ENCODE assay signal across 10 cellular contexts in genomic region chr7:157276731-157277562, GRCh38. TPM values are rescaled to one million over a fixed set of nuclear protein-coding genes. Genes with fewer than 3 reads are reported as not detected.
DNase-seq lines count a peak whose midpoint lies in the region; ATAC-seq, FAIRE-seq and TF ChIP-seq lines count a peak whose summit lies in the region.
"Had no signal": no experiment of that assay in that cellular context is flagged by ENCODE, and none has a peak within 500 bp of the region (broad histone marks: within the 10 kb centered on the region; RNA-seq: fewer than 3 reads in every experiment).

No MANE protein-coding gene starts in this region.

- H3K36me3 ChIP-seq in adrenal gland (replicated peaks in 1 of 2): no peaks in the 10 kb centered on the region

- no peak overlapping the region for H3K27ac ChIP-seq in adrenal gland

- FAIRE-seq in HTR-8/SVneo (lab: Jason Lieb, UNC): no peak
- FAIRE-seq: A204.1 had no signal

- H3K27me3 Mint-ChIP-seq in natural killer cell (ENCODE audit: low read depth in 2 of 2): no peaks in the 10 kb centered on the region

- H3K4me3 Mint-ChIP-seq in natural killer cell: peak overlapping the region; percentile 70
- H3K4me3 Mint-ChIP-seq: activated naive CD4-positive, alpha-beta T cell treated with anti-CD3 and anti-CD28 coated beads, Interleukin-2, amount 50 U/mL, for 24 hours had no signal

- intact Hi-C loops in adrenal gland (cut with DNase I) (no loop called here), natural killer cell (cut with micrococcal nuclease) (loop anchor here (1.0 to 10.0 kb wide), 3 partner anchors 25 to 322 kb away; no protein-coding TSS in a partner anchor)

- no peak for TF ChIP-seq CTCF in adrenal gland (IDR thresholded peaks at IDR 0.05)
- no peak for TF ChIP-seq CTCF in natural killer cell (IDR thresholded peaks at IDR 0.05)

- H3K27me3 ChIP-seq in adrenal gland: peaks cover 13% of the 10 kb centered on the region

- H3K27ac Mint-ChIP-seq in natural killer cell: peak overlapping the region; percentile 87 to 92
- H3K27ac Mint-ChIP-seq: activated naive CD4-positive, alpha-beta T cell treated with anti-CD3 and anti-CD28 coated beads, Interleukin-2, amount 50 U/mL, for 24 hours had no signal

- H3K9me3 Mint-ChIP-seq in natural killer cell: no peaks in the 10 kb centered on the region
- H3K9me3 Mint-ChIP-seq: activated naive CD4-positive, alpha-beta T cell treated with anti-CD3 and anti-CD28 coated beads, Interleukin-2, amount 50 U/mL, for 24 hours had no signal

- ATAC-seq in natural killer cell: peak; percentile 68 to 81 (median 79)

- no peaks in the 10 kb centered on the region for H3K36me3 Mint-ChIP-seq in natural killer cell
- H3K36me3 Mint-ChIP-seq: activated naive CD4-positive, alpha-beta T cell treated with anti-CD3 and anti-CD28 coated beads, Interleukin-2, amount 50 U/mL, for 24 hours had no signal

- peaks cover 34 to 44% of the 10 kb centered on the region in 2 donors for H3K4me1 Mint-ChIP-seq in natural killer cell

- TF ChIP-seq POLR2A in adrenal gland (IDR thresholded peaks at IDR 0.05): no peak

- peaks cover 13 to 41% of the 10 kb centered on the region in 2 donors for H3K4me1 ChIP-seq in adrenal gland (replicated peaks in 1 of 2)

- WGBS in adrenal gland, 4 donors: 19 to 30% (median 28%) methylated on average over 9 to 21 of the region's 21 CpGs

- H3K4me3 ChIP-seq in adrenal gland: no peak overlapping the region

- H3K9me3 ChIP-seq in adrenal gland (replicated peaks in 1 of 3): no peaks in the 10 kb centered on the region

- peak in 2 of 3 experiments; percentile 24 to 54 for DNase-seq in NCI-H1417 (lab: John Stamatoyannopoulos, UW)
- no peak for DNase-seq in NCI-H1417 treated with DMSO at 0.1 percent for 48 hours (lab: John Stamatoyannopoulos, UW)
- DNase-seq in MV-4-11 (lab: John Stamatoyannopoulos, UW): peak; percentile 24
- peak in 5 of 7 donors; percentile 33 to 69 (median 43) for DNase-seq in adrenal gland
- DNase-seq in natural killer cell: no peak
- DNase-seq in HTR-8/SVneo (ENCODE audit: insufficient read length, low spot score): no peak
- DNase-seq in NCI-H187 treated with DMSO at 0.1 percent for 48 hours (lab: John Stamatoyannopoulos, UW): no peak
- DNase-seq in midbrain (lab: John Stamatoyannopoulos, UW): no peak

RNA-seq across cellular contexts. Expression of gene DNAJB6, which starts 59.9 kb away (rescaled TPM):
- total RNA-seq in adrenal gland (100 to 1,000 TPM in 1 of 8 donors, 10 to 100 TPM in 7; 38.4 to 120 (median 79.8) TPM), natural killer cell (100 to 1,000 TPM; 309 to 343 (median 340) TPM)
- 100 to 1,000 TPM in 1 of 3 donors, 10 to 100 TPM in 2; 58.9 to 195 (median 75.7) TPM for polyA plus RNA-seq in adrenal gland

Comparison
In these comparisons a context has a peak if more than half of its experiments do, and no peak if none do; other contexts are left out.
1. DNase-seq: peak in NCI-H1417 (2 of 3), MV-4-11 (single experiment) and adrenal gland (5 of 7); none in NCI-H1417 treated with DMSO at 0.1 percent for 48 hours (single experiment), natural killer cell (single experiment), HTR-8/SVneo (single experiment), NCI-H187 treated with DMSO at 0.1 percent for 48 hours (single experiment) and midbrain (single experiment).